Comparison of ENCODE assay signal across 21 cellular contexts in genomic region chr9:14104501-14104900, GRCh38.
DNase-seq lines count a peak whose midpoint lies in the region; ATAC-seq, FAIRE-seq and TF ChIP-seq lines count a peak whose summit lies in the region.
"Had no signal": no experiment of that assay in that cellular context is flagged by ENCODE, and none has a peak within 500 bp of the region (broad histone marks: within the 10 kb centered on the region; RNA-seq: fewer than 3 reads in every experiment).

No MANE protein-coding gene starts in this region.

- CTCF ChIA-PET in activated CD4-positive, alpha-beta memory T cell treated with anti-CD3 and anti-CD28 coated beads, Interleukin-2, amount 10 ng/mL, durations not matched to agents 7 days and 5 days (lab: Charles Lee) = no interaction called here

- intact Hi-C loops in kidney (cut with DNase I) = no loop called here

- H3K36me3 Mint-ChIP-seq in activated CD4-positive, alpha-beta memory T cell treated with anti-CD3 and anti-CD28 coated beads, Interleukin-2, amount 10 ng/mL, durations not matched to agents 7 days and 5 days (ENCODE audit: low read depth) = no peaks in the 10 kb centered on the region
- H3K36me3 Mint-ChIP-seq: CD4-positive, CD25-positive, alpha-beta regulatory T cell; CD8-positive, alpha-beta memory T cell; IgD-negative memory B cell had no signal

- H3K4me3 Mint-ChIP-seq in activated CD4-positive, alpha-beta memory T cell treated with anti-CD3 and anti-CD28 coated beads, Interleukin-2, amount 10 ng/mL, durations not matched to agents 7 days and 5 days = no peak overlapping the region
- H3K4me3 Mint-ChIP-seq: CD4-positive, CD25-positive, alpha-beta regulatory T cell; CD8-positive, alpha-beta memory T cell; H9; IgD-negative memory B cell had no signal

- H3K27me3 Mint-ChIP-seq in activated CD4-positive, alpha-beta memory T cell treated with anti-CD3 and anti-CD28 coated beads, Interleukin-2, amount 10 ng/mL, durations not matched to agents 7 days and 5 days = no peaks in the 10 kb centered on the region
- H3K27me3 Mint-ChIP-seq: CD4-positive, CD25-positive, alpha-beta regulatory T cell; CD8-positive, alpha-beta memory T cell; IgD-negative memory B cell had no signal

- no peaks in the 10 kb centered on the region for H3K4me1 Mint-ChIP-seq in activated CD4-positive, alpha-beta memory T cell treated with anti-CD3 and anti-CD28 coated beads, Interleukin-2, amount 10 ng/mL, durations not matched to agents 7 days and 5 days
- H3K4me1 Mint-ChIP-seq: CD4-positive, CD25-positive, alpha-beta regulatory T cell; CD8-positive, alpha-beta memory T cell; IgD-negative memory B cell had no signal

- no peak overlapping the region for H3K27ac Mint-ChIP-seq in activated CD4-positive, alpha-beta memory T cell treated with anti-CD3 and anti-CD28 coated beads, Interleukin-2, amount 10 ng/mL, durations not matched to agents 7 days and 5 days
- H3K27ac Mint-ChIP-seq: CD4-positive, CD25-positive, alpha-beta regulatory T cell; CD8-positive, alpha-beta memory T cell; H9; IgD-negative memory B cell had no signal

- POLR2A ChIA-PET in activated CD4-positive, alpha-beta memory T cell treated with anti-CD3 and anti-CD28 coated beads, Interleukin-2, amount 10 ng/mL, durations not matched to agents 7 days and 5 days (lab: Charles Lee) = no interaction called here

- H3K9me3 Mint-ChIP-seq in activated CD4-positive, alpha-beta memory T cell treated with anti-CD3 and anti-CD28 coated beads, Interleukin-2, amount 10 ng/mL, durations not matched to agents 7 days and 5 days = no peaks in the 10 kb centered on the region
- H3K9me3 Mint-ChIP-seq: H9, IgD-negative memory B cell had no signal

- TF ChIP-seq CTCF in 22Rv1 (IDR thresholded peaks at IDR 0.05) = no peak
- no peak for TF ChIP-seq CTCF in kidney (IDR thresholded peaks at IDR 0.05; ENCODE audit: borderline replicate concordance, extremely low read depth, insufficient read depth)

- no peaks in the 10 kb centered on the region for H3K36me3 ChIP-seq in kidney (ENCODE audit: control insufficient read depth in 1 of 2, insufficient read depth in 2 of 2, low read length in 2 of 2)
- H3K36me3 ChIP-seq: BE2C had no signal

- H3K4me1 ChIP-seq in kidney (ENCODE audit: control insufficient read depth in 1 of 2, insufficient read depth in 1 of 2, low read depth in 1 of 2, low read length in 2 of 2) = no peaks in the 10 kb centered on the region

- ATAC-seq in GM18858 (IDR thresholded peaks at IDR 0.05; ENCODE audit: unreplicated experiment) = no peak

- H3K9ac ChIP-seq in kidney (ENCODE audit: low read length in 2 of 2) = no peak overlapping the region

- H3K27ac ChIP-seq in 22Rv1 (peak overlapping the region; percentile 85), kidney (ENCODE audit: low read depth in 2 of 2, low read length in 2 of 2) (no peak overlapping the region)

- DNase-seq in GM18507 (ENCODE audit: extremely low spot score, insufficient read length, low read depth) (no peak), kidney (no peak), renal cortical epithelial cell (ENCODE audit: low read depth) (peak; percentile 26), hypothalamus (lab: John Stamatoyannopoulos, UW) (no peak)
- no peak for DNase-seq in activated CD4-positive, alpha-beta memory T cell treated with anti-CD3 and anti-CD28 coated beads, Interleukin-2, amount 10 ng/mL, durations not matched to agents 7 days and 5 days
- DNase-seq: ACHN; BE2C; C1 segment of cervical spinal cord; CD4-positive, CD25-positive, alpha-beta regulatory T cell; CD8-positive, alpha-beta memory T cell; COR-L47; DMS79 treated with DMSO at 0.1 percent for 48 hours; GF-D8; H9 had no signal

- FAIRE-seq in GM18507 (lab: Jason Lieb, UNC) (peak; percentile 9), kidney (lab: Jason Lieb, UNC) (peak; percentile 21)
- FAIRE-seq: D721Med, GM19239, H1, HTR-8/SVneo had no signal

- H3K4me3 ChIP-seq in kidney (ENCODE audit: low read length in 2 of 2) = no peak overlapping the region

- no peaks in the 10 kb centered on the region for H3K9me3 ChIP-seq in kidney (ENCODE audit: control insufficient read depth in 1 of 2, low read length in 2 of 2)
- H3K9me3 ChIP-seq: BE2C had no signal
